Comparison of ENCODE assay signal across 20 cellular contexts in genomic region chr15:96181217-96181616, GRCh38.
A peak's percentile ranks its signal among the peaks of the same experiment; 100 is the strongest.
DNase-seq lines count a peak whose midpoint lies in the region; ATAC-seq, FAIRE-seq and TF ChIP-seq lines count a peak whose summit lies in the region.
"Had no signal": no experiment of that assay in that cellular context is flagged by ENCODE, and none has a peak within 500 bp of the region (broad histone marks: within the 10 kb centered on the region; RNA-seq: fewer than 3 reads in every experiment).

No MANE protein-coding gene starts in this region.

- TF ChIP-seq POLR2A in HepG2 (IDR thresholded peaks at IDR 0.05; ENCODE audit: insufficient read depth in 1 of 2, low read depth in 2 of 2, low read length in 2 of 2) (no peak), stomach (IDR thresholded peaks at IDR 0.05) (no peak)

- no peak for FAIRE-seq in HepG2 (lab: Jason Lieb, UNC)
- FAIRE-seq: A549, astrocyte, small intestine had no signal

- H4K20me1 ChIP-seq in HepG2 (ENCODE audit: insufficient read depth, low read length), result no peaks in the 10 kb centered on the region
- H4K20me1 ChIP-seq: BLaER1 had no signal

- H2AFZ ChIP-seq in ACC112 (ENCODE audit: low read length, unreplicated experiment) (no peak overlapping the region), HepG2 (ENCODE audit: low read length) (no peak overlapping the region)

- in situ Hi-C loops in HepG2 (cut with HindIII; ENCODE audit: extremely low pct_ligation_motif_present, low pct_unique_long_range_greater_than_20kb), result no loop called here
- in situ Hi-C loops in KBM-7 (cut with MboI; ENCODE audit: low pct_unique_long_range_greater_than_20kb, low sequenced_read_pairs), result no loop called here

- H3K36me3 ChIP-seq in ACC112 (ENCODE audit: insufficient read depth, low read length), result no peaks in the 10 kb centered on the region
- H3K36me3 ChIP-seq in HepG2 (replicated peaks in 1 of 2; ENCODE audit: control insufficient read depth in 1 of 2, insufficient read depth in 2 of 2, low read length in 2 of 2), result no peaks in the 10 kb centered on the region
- no peaks in the 10 kb centered on the region for H3K36me3 ChIP-seq in stomach
- H3K36me3 ChIP-seq in SJCRH30, result no peaks in the 10 kb centered on the region
- H3K36me3 ChIP-seq: BLaER1, Peyer's patch had no signal

- POLR2A ChIA-PET in HepG2 (lab: Yijun Ruan, JAX), result no interaction called here

- no peak overlapping the region for H3K9ac ChIP-seq in HepG2 (ENCODE audit: insufficient read depth, low read depth, low read length)
- H3K9ac ChIP-seq: BLaER1 had no signal

- BruUV-seq in HepG2 (replicated peaks; lab: Mats Ljungman, UMichigan), result no TSS peak

- H3K4me3 ChIP-seq in ACC112 (ENCODE audit: low read depth, low read length) (no peak overlapping the region), HepG2 (replicated peaks in 1 of 3; ENCODE audit: insufficient read depth in 1 of 3, low read depth in 2 of 3, low read length in 3 of 3) (no peak overlapping the region), stomach (no peak overlapping the region), SJCRH30 (no peak overlapping the region)
- H3K4me3 ChIP-seq: A549, BLaER1, Peyer's patch had no signal

- intact Hi-C loops in HepG2 (cut with micrococcal nuclease; ENCODE audit: unreplicated experiment), result no loop called here
- intact Hi-C loops in stomach (cut with DNase I; ENCODE audit: low total_unique reads), result no loop called here

- TF ChIP-seq RAD21 in HepG2 (CRISPR knock-in tag; IDR thresholded peaks at IDR 0.05), result no peak

- ATAC-seq in HepG2, result no peak
- ATAC-seq: A549; activated CD8-positive, alpha-beta memory T cell treated with anti-CD3 and anti-CD28 coated beads, Interleukin-2, amount 10 ng/mL, durations not matched to agents 7 days and 5 days; natural killer cell treated with Interleukin-12 subunit alpha and Interleukin-12 subunit beta and Interleukin-15 and Interleukin-18, amount 100 ng/mL, for 72 hours; stimulated activated memory B cell treated with anti-CD40 and anti-IgM and Interleukin-4, amounts not matched to agents 10 μg/mL and 1 μg/mL and 100 μg/mL, for 72 hours had no signal

- H3K9me3 ChIP-seq in HepG2 (ENCODE audit: low read length) (no peaks in the 10 kb centered on the region), stomach (no peaks in the 10 kb centered on the region), SJCRH30 (replicated peaks) (no peaks in the 10 kb centered on the region)
- H3K9me3 ChIP-seq: A549, BLaER1, Caco-2, Peyer's patch had no signal

- H3K4me1 ChIP-seq in ACC112 (ENCODE audit: control insufficient read depth, insufficient read depth, low read length, unreplicated experiment), result peaks cover 16% of the 10 kb centered on the region
- H3K4me1 ChIP-seq in HepG2 (ENCODE audit: insufficient read depth, low read length), result peaks cover 61% of the 10 kb centered on the region
- peaks cover 3 to 64% (median 32%) of the 10 kb centered on the region in 4 donors for H3K4me1 ChIP-seq in stomach
- H3K4me1 ChIP-seq in SJCRH30, result peaks cover 3% of the 10 kb centered on the region; the same call in 1 of the 2 replicates
- H3K4me1 ChIP-seq: Peyer's patch had no signal

- no peak overlapping the region for H3K4me2 ChIP-seq in HepG2 (ENCODE audit: low read depth, low read length)
- H3K4me2 ChIP-seq: A549, BLaER1 had no signal

- H3K27ac ChIP-seq in ACC112 (ENCODE audit: low read depth, low read length) (peak overlapping the region; percentile 69; the same call in 1 of the 2 replicates), cingulate gyrus (ENCODE audit: low read depth, low read length) (peak overlapping the region; percentile 2), HepG2 (ENCODE audit: extremely low read length, insufficient read depth, low read length) (no peak overlapping the region), stomach (peak overlapping the region; percentile 21 to 83 (median 74)), SJCRH30 (no peak overlapping the region)
- H3K27ac ChIP-seq: BLaER1 had no signal

- CTCF ChIA-PET in HepG2 (lab: Yijun Ruan, JAX; ENCODE audit: low intra/inter-chr PET ratio, low total read pairs), result no interaction called here

- TF ChIP-seq EP300 in HepG2 (IDR thresholded peaks at IDR 0.05; ENCODE audit: low read depth in 2 of 2, low read length in 2 of 2), result no peak
- no peak for TF ChIP-seq EP300 in HepG2 (CRISPR knock-in tag; IDR thresholded peaks at IDR 0.05; ENCODE audit: borderline replicate concordance)
- no peak for TF ChIP-seq EP300 in stomach (IDR thresholded peaks at IDR 0.05)

- DNase-seq in HepG2 (ENCODE audit: low spot score), result no peak
- no peak for DNase-seq in stomach
- no peak for DNase-seq in NCI-H82 (lab: John Stamatoyannopoulos, UW)
- no peak for DNase-seq in SJCRH30
- no peak for DNase-seq in hippocampal formation (lab: John Stamatoyannopoulos, UW)
- DNase-seq in KBM-7, result no peak
- DNase-seq: activated CD4-positive, alpha-beta T cell treated with anti-CD3 and anti-CD28 coated beads for 4 hours; activated CD8-positive, alpha-beta memory T cell treated with anti-CD3 and anti-CD28 coated beads, Interleukin-2, amount 10 ng/mL, durations not matched to agents 7 days and 5 days; Caco-2; GOT3; midbrain; small intestine had no signal

- TF ChIP-seq CTCF in HepG2 (CRISPR knock-in tag; IDR thresholded peaks at IDR 0.05) (no peak), stomach (IDR thresholded peaks at IDR 0.05) (no peak)

- H3K27me3 ChIP-seq in ACC112 (ENCODE audit: insufficient read depth, low read length), result no peaks in the 10 kb centered on the region
- H3K27me3 ChIP-seq in HepG2 (ENCODE audit: control insufficient read depth in 1 of 2, insufficient read depth in 2 of 2, low read length in 2 of 2), result no peaks in the 10 kb centered on the region
- H3K27me3 ChIP-seq in stomach, result no peaks in the 10 kb centered on the region
- H3K27me3 ChIP-seq in SJCRH30, result no peaks in the 10 kb centered on the region
- H3K27me3 ChIP-seq: BLaER1, Peyer's patch had no signal

- no peaks in the 10 kb centered on the region for H3K79me2 ChIP-seq in ACC112 (ENCODE audit: control insufficient read depth, insufficient read depth, low read length, unreplicated experiment)
- H3K79me2 ChIP-seq in HepG2 (ENCODE audit: insufficient read depth, low read length), result no peaks in the 10 kb centered on the region

TF ChIP-seq in HepG2, 621 proteins besides CTCF, POLR2A, EP300 and RAD21:
- peak; percentile 83 for TF ChIP-seq ZNF629 (CRISPR knock-in tag; conservative IDR thresholded peaks at IDR 0.05)
- no peak for TF ChIP-seq ZBTB3 (CRISPR knock-in tag; IDR thresholded peaks at IDR 0.05; ENCODE audit: borderline replicate concordance, low read depth)
TF ChIP-seq in HepG2: peak in this region for 1.

Comparison
In these comparisons a context has a peak if more than half of its experiments do, and no peak if none do; other contexts are left out.
1. H3K27ac ChIP-seq: peak in ACC112 (single experiment), cingulate gyrus (single experiment) and stomach (5 of 5); none in HepG2 (single experiment) and SJCRH30 (single experiment).